ENCODE assay signal across 8 cellular contexts in the genomic region with DNA sequence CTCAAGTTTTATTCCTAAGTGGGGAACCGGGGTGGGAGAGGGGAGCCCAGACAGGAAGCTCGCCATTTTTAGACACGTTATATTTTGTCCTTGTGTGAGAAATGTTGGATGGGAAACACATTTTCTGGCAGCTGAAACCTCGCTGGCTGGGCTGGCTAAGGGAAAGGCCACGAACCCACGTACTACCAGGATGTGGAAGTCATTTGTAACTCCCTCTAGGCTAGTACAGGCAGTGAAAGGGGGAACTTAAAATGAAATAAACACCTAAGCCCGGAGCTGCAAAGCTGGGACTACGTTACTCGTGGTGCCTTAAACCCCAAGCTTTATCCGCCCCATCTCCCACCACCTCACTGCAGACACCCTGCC. TPM values are rescaled to one million over a fixed set of nuclear protein-coding genes. Genes with fewer than 3 reads are reported as not detected.
DNase-seq lines count a peak whose midpoint lies in the region.

No MANE protein-coding gene starts in this region.

- H3K4me1 ChIP-seq in duodenal mucosa (ENCODE audit: control insufficient read depth in 1 of 2, insufficient read depth in 2 of 2, low read length in 2 of 2) (peaks cover 0 to 6% of the 10 kb centered on the region in 2 donors), mesodermal cell (ENCODE audit: control insufficient read depth, insufficient read depth, low read length, poor library complexity, severe bottlenecking) (peaks cover 3% of the 10 kb centered on the region), urinary bladder (ENCODE audit: insufficient read depth) (no peaks in the 10 kb centered on the region)

- H3K36me3 ChIP-seq in duodenal mucosa (ENCODE audit: control insufficient read depth in 1 of 2, insufficient read depth in 2 of 2, low read length in 2 of 2) (no peaks in the 10 kb centered on the region), mesodermal cell (ENCODE audit: control insufficient read depth, insufficient read depth, low read length) (no peaks in the 10 kb centered on the region), urinary bladder (ENCODE audit: insufficient read depth) (no peaks in the 10 kb centered on the region)

- no peak overlapping the region for H3K27ac Mint-ChIP-seq in activated naive CD4-positive, alpha-beta T cell treated with anti-CD3 and anti-CD28 coated beads, Interleukin-2, amount 50 U/mL, for 24 hours
- no peak overlapping the region for H3K27ac Mint-ChIP-seq in activated naive CD4-positive, alpha-beta T cell treated with anti-CD3 and anti-CD28 coated beads, Interleukin-2, amount 10 ng/mL, durations not matched to agents 7 days and 5 days

- H3K4me1 Mint-ChIP-seq in activated naive CD4-positive, alpha-beta T cell treated with anti-CD3 and anti-CD28 coated beads, Interleukin-2, amount 50 U/mL, for 24 hours = peaks cover 13% of the 10 kb centered on the region
- peaks cover 13% of the 10 kb centered on the region for H3K4me1 Mint-ChIP-seq in activated naive CD4-positive, alpha-beta T cell treated with anti-CD3 and anti-CD28 coated beads, Interleukin-2, amount 10 ng/mL, durations not matched to agents 7 days and 5 days

- CTCF ChIA-PET in activated naive CD4-positive, alpha-beta T cell treated with anti-CD3 and anti-CD28 coated beads, Interleukin-2, amount 10 ng/mL, durations not matched to agents 7 days and 5 days (lab: Charles Lee) = interaction anchor here (0.6 to 2.4 kb wide), 12 partner anchors 8 to 235 kb away, joined by 3 to 16 read pairs (median 3); no protein-coding TSS in a partner anchor

- peaks cover 7% of the 10 kb centered on the region for H3K9me3 Mint-ChIP-seq in activated naive CD4-positive, alpha-beta T cell treated with anti-CD3 and anti-CD28 coated beads, Interleukin-2, amount 50 U/mL, for 24 hours
- H3K9me3 Mint-ChIP-seq in activated naive CD4-positive, alpha-beta T cell treated with anti-CD3 and anti-CD28 coated beads, Interleukin-2, amount 10 ng/mL, durations not matched to agents 7 days and 5 days = peaks cover 2% of the 10 kb centered on the region

- H3K9me3 ChIP-seq in duodenal mucosa (ENCODE audit: control insufficient read depth in 1 of 2, low read length in 2 of 2) (no peaks in the 10 kb centered on the region), mesodermal cell (ENCODE audit: control insufficient read depth, low read length) (no peaks in the 10 kb centered on the region)

- no peaks in the 10 kb centered on the region for H3K36me3 Mint-ChIP-seq in activated naive CD4-positive, alpha-beta T cell treated with anti-CD3 and anti-CD28 coated beads, Interleukin-2, amount 50 U/mL, for 24 hours
- H3K36me3 Mint-ChIP-seq in activated naive CD4-positive, alpha-beta T cell treated with anti-CD3 and anti-CD28 coated beads, Interleukin-2, amount 10 ng/mL, durations not matched to agents 7 days and 5 days = no peaks in the 10 kb centered on the region

- H3K9ac ChIP-seq in duodenal mucosa (ENCODE audit: low read depth in 1 of 2, low read length in 2 of 2) = peak overlapping the region; percentile 26 to 32

- 18 to 20% methylated on average over 7 to 8 of the region's 10 CpGs for WGBS in mesodermal cell (ENCODE audit: insufficient coverage in 2 of 2), 2 experiments
- 5% methylated on average over 10 of the region's 10 CpGs for WGBS in urinary bladder

- no peak for DNase-seq in activated naive CD4-positive, alpha-beta T cell treated with anti-CD3 and anti-CD28 coated beads, Interleukin-2, amount 10 ng/mL, durations not matched to agents 7 days and 5 days
- no peak for DNase-seq in activated effector memory CD4-positive, alpha-beta T cell treated with Interleukin-2 at 50 U/mL for 16 hours
- DNase-seq in NCI-H774 (lab: John Stamatoyannopoulos, UW) = no peak
- no peak for DNase-seq in stimulated activated CD8-positive, alpha-beta memory T cell treated with anti-CD3 and anti-CD28 coated beads, Interleukin-4, amount 100 ng/mL, for 48 hours

- H3K27ac ChIP-seq in duodenal mucosa (ENCODE audit: low read depth, low read length) = no peak overlapping the region
- no peak overlapping the region for H3K27ac ChIP-seq in mesodermal cell (ENCODE audit: low read depth, low read length, severe bottlenecking)
- H3K27ac ChIP-seq in urinary bladder (ENCODE audit: low read depth) = no peak overlapping the region

- peaks cover 62% of the 10 kb centered on the region for H3K27me3 Mint-ChIP-seq in activated naive CD4-positive, alpha-beta T cell treated with anti-CD3 and anti-CD28 coated beads, Interleukin-2, amount 50 U/mL, for 24 hours
- peaks cover 76% of the 10 kb centered on the region for H3K27me3 Mint-ChIP-seq in activated naive CD4-positive, alpha-beta T cell treated with anti-CD3 and anti-CD28 coated beads, Interleukin-2, amount 10 ng/mL, durations not matched to agents 7 days and 5 days

- H3K4me3 ChIP-seq in duodenal mucosa (ENCODE audit: low read depth in 1 of 2, low read length in 2 of 2) (peak overlapping the region; percentile 55 to 63), mesodermal cell (ENCODE audit: extremely low read depth, insufficient read depth, low read length, poor library complexity, severe bottlenecking) (peak overlapping the region; percentile 34), urinary bladder (ENCODE audit: low read depth, low read length) (peak overlapping the region; percentile 27)

- peak overlapping the region; percentile 52 for H3K4me3 Mint-ChIP-seq in activated naive CD4-positive, alpha-beta T cell treated with anti-CD3 and anti-CD28 coated beads, Interleukin-2, amount 50 U/mL, for 24 hours
- H3K4me3 Mint-ChIP-seq in activated naive CD4-positive, alpha-beta T cell treated with anti-CD3 and anti-CD28 coated beads, Interleukin-2, amount 10 ng/mL, durations not matched to agents 7 days and 5 days = no peak overlapping the region

- H3K27me3 ChIP-seq in duodenal mucosa (ENCODE audit: control insufficient read depth in 1 of 2, insufficient read depth in 2 of 2, low read length in 2 of 2) = peaks cover 15 to 23% of the 10 kb centered on the region in 2 donors

RNA-seq across cellular contexts. Expression of gene TMEM174, which starts 42.5 kb away (rescaled TPM):
- not detected for polyA plus RNA-seq in mesodermal cell (2013, experiment 1 of 2)
- polyA plus RNA-seq in mesodermal cell (2013, experiment 2 of 2) = not detected
- not detected for total RNA-seq in urinary bladder
- not detected for polyA plus RNA-seq in urinary bladder
